8 cellular contexts compared by ENCODE assay signal in genomic region chr2:224576098-224576715, GRCh38. TPM values are rescaled to one million over a fixed set of nuclear protein-coding genes. Genes with fewer than 3 reads are reported as not detected.
DNase-seq lines count a peak whose midpoint lies in the region; ATAC-seq and TF ChIP-seq lines count a peak whose summit lies in the region.

No MANE protein-coding gene starts in this region.

- no peaks in the 10 kb centered on the region for H3K36me3 Mint-ChIP-seq in immature natural killer cell

- TF ChIP-seq CTCF in coronary artery (IDR thresholded peaks at IDR 0.05): no peak

- ATAC-seq in GM18519 (IDR thresholded peaks at IDR 0.05; ENCODE audit: low FRiP score, unreplicated experiment): peak; percentile 53
- ATAC-seq in GM21717 (IDR thresholded peaks at IDR 0.05; ENCODE audit: unreplicated experiment): peak; percentile 87
- ATAC-seq in HG03521 (IDR thresholded peaks at IDR 0.05; ENCODE audit: unreplicated experiment): peak; percentile 82
- no peak for ATAC-seq in left colon

- peaks cover 92 to 100% of the 10 kb centered on the region in 2 donors for H3K4me1 Mint-ChIP-seq in immature natural killer cell

- no peak overlapping the region for H3K4me3 ChIP-seq in coronary artery

- H3K27ac ChIP-seq in coronary artery: no peak overlapping the region

- H3K27me3 Mint-ChIP-seq in immature natural killer cell (ENCODE audit: low read depth in 3 of 3): peaks cover 1 to 4% (median 2%) of the 10 kb centered on the region in 3 donors

- H3K4me3 Mint-ChIP-seq in immature natural killer cell: peak overlapping the region; percentile 40 to 76 (median 63)

- H3K9me3 Mint-ChIP-seq in immature natural killer cell: no peaks in the 10 kb centered on the region

- peak overlapping the region; percentile 12 to 85 (median 50) for H3K27ac Mint-ChIP-seq in immature natural killer cell

- intact Hi-C loops in left colon (cut with DNase I, micrococcal nuclease): no loop called here

- DNase-seq in immature natural killer cell: peak; percentile 23 to 36 (median 27)
- no peak for DNase-seq in left colon
- no peak for DNase-seq in NCI-H524 (lab: John Stamatoyannopoulos, UW)
- DNase-seq in NAMALWA (ENCODE audit: low spot score): no peak
- no peak for DNase-seq in coronary artery (ENCODE audit: low spot score)

RNA-seq across cellular contexts. Expression of gene CUL3, which starts 9.0 kb away (rescaled TPM):
- 10 to 100 TPM; 13.6 to 36.3 (median 18.5) TPM for polyA plus RNA-seq in immature natural killer cell
- total RNA-seq in left colon: 10 to 100 TPM; 83.1 to 87.2 TPM

Comparison
In these comparisons a context has a peak if more than half of its experiments do, and no peak if none do; other contexts are left out.
1. DNase-seq: peak in immature natural killer cell (3 of 3); none in left colon (0 of 2), NCI-H524 (0 of 2), NAMALWA (single experiment) and coronary artery (single experiment).